In the genomic region with DNA sequence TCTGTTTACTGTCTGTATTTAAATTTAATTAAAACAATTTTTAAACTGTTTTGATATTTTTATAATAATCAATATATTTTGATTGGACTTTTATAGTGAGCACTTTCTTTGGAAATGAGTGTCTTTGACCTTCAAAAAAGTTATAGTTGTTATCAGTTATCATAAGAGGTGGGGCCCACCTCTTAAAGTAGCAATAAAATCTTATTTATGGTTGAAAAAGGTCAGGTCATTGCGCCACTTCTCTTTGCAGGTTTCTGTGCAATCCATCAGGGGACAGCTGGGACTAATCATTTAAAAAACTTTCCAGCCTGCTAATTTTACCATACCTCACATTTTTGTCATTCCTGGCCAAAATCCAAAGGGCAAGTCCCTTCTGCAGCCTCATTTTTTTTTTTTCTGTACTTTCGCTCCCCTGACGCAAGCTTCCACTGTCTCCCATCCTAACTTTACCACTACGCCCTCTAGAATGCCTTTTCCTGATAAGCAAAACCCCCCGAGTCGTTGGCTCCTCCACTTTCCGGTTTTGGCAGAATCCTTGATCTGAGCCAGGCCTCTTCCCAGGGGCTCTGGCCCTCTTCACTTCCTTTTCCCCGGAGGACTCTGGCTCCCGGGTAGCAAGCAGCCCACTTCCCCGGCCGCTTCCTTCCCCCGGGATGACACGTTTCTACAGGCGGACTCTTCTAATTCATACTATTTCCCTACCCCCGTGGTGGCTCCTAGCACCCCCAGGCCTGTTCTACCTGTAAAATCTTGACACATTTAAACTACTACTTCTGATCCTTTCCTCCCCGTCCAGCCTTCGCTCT, we compare ENCODE assay signal across 8 cellular contexts. TPM values are rescaled to one million over a fixed set of nuclear protein-coding genes. Genes with fewer than 3 reads are reported as not detected.
DNase-seq lines count a peak whose midpoint lies in the region; ATAC-seq and TF ChIP-seq lines count a peak whose summit lies in the region.

No MANE protein-coding gene starts in this region.

- peak; percentile 2 for ATAC-seq in GM21825 (IDR thresholded peaks at IDR 0.05; ENCODE audit: unreplicated experiment)
- no peak for ATAC-seq in activated naive CD4-positive, alpha-beta T cell treated with anti-CD3 and anti-CD28 coated beads, Interleukin-2, amount 50 U/mL, for 72 hours
- peak; percentile 9 for ATAC-seq in omental fat pad (ENCODE audit: low FRiP score)
- no peak for ATAC-seq in GM18873 (IDR thresholded peaks at IDR 0.05; ENCODE audit: low FRiP score, unreplicated experiment)

- H3K36me3 ChIP-seq in cardiac muscle cell = no peaks in the 10 kb centered on the region

- peaks cover 7% of the 10 kb centered on the region for H3K4me1 ChIP-seq in cardiac muscle cell (ENCODE audit: low read depth)

- DNase-seq in COR-L47 (lab: John Stamatoyannopoulos, UW) (peak; percentile 38), NCI-H226 (peak; percentile 91), cardiac muscle cell (ENCODE audit: low read depth in 1 of 2, low spot score in 1 of 2) (peak; percentile 69 to 98), omental fat pad (ENCODE audit: low spot score) (no peak), NCI-H774 (lab: John Stamatoyannopoulos, UW) (no peak)
- DNase-seq in activated naive CD4-positive, alpha-beta T cell treated with anti-CD3 and anti-CD28 coated beads, Interleukin-2, amount 50 U/mL, for 72 hours (ENCODE audit: low spot score in 2 of 2) = no peak

- no peak for TF ChIP-seq CTCF in cardiac muscle cell (IDR thresholded peaks at IDR 0.05; ENCODE audit: low read depth, low read length)
- no peak for TF ChIP-seq CTCF in omental fat pad (IDR thresholded peaks at IDR 0.05)

- no peaks in the 10 kb centered on the region for H3K27me3 ChIP-seq in cardiac muscle cell

- H3K36me3 Mint-ChIP-seq in activated naive CD4-positive, alpha-beta T cell treated with anti-CD3 and anti-CD28 coated beads, Interleukin-2, amount 50 U/mL, for 72 hours = peaks cover 17 to 34% of the 10 kb centered on the region in 2 donors

- H3K9me3 ChIP-seq in cardiac muscle cell (ENCODE audit: low read depth) = no peaks in the 10 kb centered on the region

- no peaks in the 10 kb centered on the region for H3K9me3 Mint-ChIP-seq in activated naive CD4-positive, alpha-beta T cell treated with anti-CD3 and anti-CD28 coated beads, Interleukin-2, amount 50 U/mL, for 72 hours

- H3K27ac ChIP-seq in cardiac muscle cell = peak overlapping the region; percentile 96

- H3K27ac Mint-ChIP-seq in activated naive CD4-positive, alpha-beta T cell treated with anti-CD3 and anti-CD28 coated beads, Interleukin-2, amount 50 U/mL, for 72 hours = peak overlapping the region; percentile 96 to 99

- H3K4me3 ChIP-seq in cardiac muscle cell = peak overlapping the region; percentile 40

RNA-seq across cellular contexts. Expression of a gene that starts 1.1 kb away (rescaled TPM):
- 100 to 1,000 TPM in 1 of 2 donors, 10 to 100 TPM in 1; 81.0 to 108 TPM for total RNA-seq in activated naive CD4-positive, alpha-beta T cell treated with anti-CD3 and anti-CD28 coated beads, Interleukin-2, amount 50 U/mL, for 72 hours
- total RNA-seq in cardiac muscle cell (14.0 and 20.9 TPM in 2 replicates), omental fat pad (100 to 1,000 TPM in 1 of 4 donors, 10 to 100 TPM in 3; 28.4 to 102 (median 48.6) TPM)
- 30.0 and 37.3 TPM in 2 replicates for polyA plus RNA-seq in cardiac muscle cell

RNA-seq across cellular contexts. Expression of a gene that starts 44.4 kb away (rescaled TPM):
- 10 to 100 TPM; 41.7 to 51.5 TPM for total RNA-seq in activated naive CD4-positive, alpha-beta T cell treated with anti-CD3 and anti-CD28 coated beads, Interleukin-2, amount 50 U/mL, for 72 hours
- total RNA-seq in cardiac muscle cell (14.4 and 26.3 TPM in 2 replicates), omental fat pad (10 to 100 TPM; 13.3 to 29.6 (median 15.6) TPM)
- 8.4 and 18.1 TPM in 2 replicates for polyA plus RNA-seq in cardiac muscle cell

Comparison
In these comparisons a context has a peak if more than half of its experiments do, and no peak if none do; other contexts are left out.
1. DNase-seq: peak in COR-L47 (single experiment), NCI-H226 (single experiment) and cardiac muscle cell (2 of 2); none in activated naive CD4-positive, alpha-beta T cell treated with anti-CD3 and anti-CD28 coated beads, Interleukin-2, amount 50 U/mL, for 72 hours (0 of 2), omental fat pad (single experiment) and NCI-H774 (single experiment).
2. ATAC-seq: peak in GM21825 (single experiment) and omental fat pad (single experiment); none in activated naive CD4-positive, alpha-beta T cell treated with anti-CD3 and anti-CD28 coated beads, Interleukin-2, amount 50 U/mL, for 72 hours (0 of 2) and GM18873 (single experiment).